Comparison of ENCODE assay signal across 9 cellular contexts in genomic region chr11:129950319-129951034, GRCh38. TPM values are rescaled to one million over a fixed set of nuclear protein-coding genes. Genes with fewer than 3 reads are reported as not detected.
DNase-seq lines count a peak whose midpoint lies in the region; ATAC-seq, FAIRE-seq and TF ChIP-seq lines count a peak whose summit lies in the region.
"Had no signal": no experiment of that assay in that cellular context is flagged by ENCODE, and none has a peak within 500 bp of the region (broad histone marks: within the 10 kb centered on the region; RNA-seq: fewer than 3 reads in every experiment).

No MANE protein-coding gene starts in this region.

- ATAC-seq in HG02970 (IDR thresholded peaks at IDR 0.05; ENCODE audit: low FRiP score, unreplicated experiment): no peak
- ATAC-seq in HG03439 (IDR thresholded peaks at IDR 0.05; ENCODE audit: unreplicated experiment): no peak

- no peaks in the 10 kb centered on the region; the same call in 1 of the 2 replicates for H3K23me2 ChIP-seq in H1 (ENCODE audit: low read depth, low read length)

- H2BK12ac ChIP-seq in H1 (ENCODE audit: low read depth, low read length): no peak overlapping the region

- POLR2A ChIA-PET in BJ (lab: Charles Lee): no interaction called here
- POLR2A ChIA-PET in H1 (lab: Charles Lee; ENCODE audit: partially characterized antibody): interaction anchor here (1.3 kb wide), 1 partner anchor 164 kb away, joined by 3 read pairs; no protein-coding TSS in a partner anchor

- no peak overlapping the region for H2BK20ac ChIP-seq in H1 (ENCODE audit: low read length)

- no peak overlapping the region for H3K23ac ChIP-seq in H1 (ENCODE audit: insufficient read length)

- no peak overlapping the region for H3K18ac ChIP-seq in H1 (ENCODE audit: extremely low read depth, low read length)

- TF ChIP-seq RAD21 in H1 (IDR thresholded peaks at IDR 0.05 in 1 of 2, conservative IDR thresholded peaks at IDR 0.05 in 1 of 2; ENCODE audit: low read depth in 2 of 2, low read length in 2 of 2): no peak

- H3K4me3 ChIP-seq in BJ (ENCODE audit: low read depth, low read length): no peak overlapping the region
- H3K4me3 ChIP-seq in H1 (ENCODE audit: extremely low read depth in 1 of 4, insufficient read depth in 2 of 4, low read depth in 3 of 4, low read length in 4 of 4): no peak overlapping the region
- H3K4me3 ChIP-seq: SJCRH30 had no signal

- WGBS in H1 (ENCODE audit: extremely low coverage in 1 of 2, insufficient coverage in 1 of 2, insufficient read length in 1 of 2, insufficient replicate concordance in 2 of 2, low coverage in 1 of 2, low lambda C conversion rate in 2 of 2, missing lambda C conversion rate in 1 of 2), 2 experiments: 88% methylated on average over 12 of the region's 12 CpGs; no CpG with 5 or more reads in 1 of the 2 experiments

- DNase-seq in BJ (ENCODE audit: low read depth): peak; percentile 8
- peak; percentile 91 to 94 for DNase-seq in NOMO-1 (lab: John Stamatoyannopoulos, UW; ENCODE audit: unreplicated experiment in 2 of 2)
- DNase-seq in H1 (ENCODE audit: low read depth in 1 of 2, low spot score in 2 of 2): no peak
- peak; percentile 46 for DNase-seq in mucosa of gallbladder (ENCODE audit: low spot score)
- no peak for DNase-seq in stimulated activated naive CD4-positive, alpha-beta T cell treated with Interleukin-2 at 50 U/mL for 16 hours (lab: John Stamatoyannopoulos, UW)
- DNase-seq in NCI-H2196 (lab: John Stamatoyannopoulos, UW; ENCODE audit: unreplicated experiment): no peak
- DNase-seq: SJCRH30 had no signal

- H2BK5ac ChIP-seq in H1 (ENCODE audit: low read depth, low read length): no peak overlapping the region

- no peak for TF ChIP-seq POLR2A in H1 (IDR thresholded peaks at IDR 0.05; ENCODE audit: control extremely low read depth in 1 of 2, low read depth in 2 of 2, low read length in 2 of 2)

- no peak overlapping the region for H3K4me2 ChIP-seq in H1 (ENCODE audit: insufficient read depth in 1 of 2, low read depth in 2 of 2, low read length in 2 of 2)

- H3K27me3 ChIP-seq in BJ (ENCODE audit: control insufficient read depth, insufficient read depth, low read length) (no peaks in the 10 kb centered on the region), H1 (replicated peaks in 1 of 4; ENCODE audit: control insufficient read depth in 3 of 4, extremely low read depth in 1 of 4, insufficient read depth in 3 of 4, low read length in 3 of 4) (no peaks in the 10 kb centered on the region)
- H3K27me3 ChIP-seq: SJCRH30 had no signal

- no peak for FAIRE-seq in H1 (lab: Jason Lieb, UNC)

- no peaks in the 10 kb centered on the region for H3K79me2 ChIP-seq in H1 (ENCODE audit: control insufficient read depth in 1 of 2, insufficient read depth in 2 of 2, low read length in 2 of 2)

- H2BK120ac ChIP-seq in H1 (replicated peaks; ENCODE audit: low read depth, low read length): no peak overlapping the region

- no peak overlapping the region for H4K5ac ChIP-seq in H1 (ENCODE audit: insufficient read length, low read depth, low read length)

- CTCF ChIA-PET in BJ (lab: Yijun Ruan, JAX) (interaction anchor here (1.5 kb wide), 1 partner anchor 9 kb away, joined by 4 read pairs; no protein-coding TSS in a partner anchor), H1 (lab: Charles Lee; ENCODE audit: partially characterized antibody) (interaction anchor here (0.8 to 1.1 kb wide), 3 partner anchors 10 to 182 kb away, joined by 3 to 4 read pairs (median 3); no protein-coding TSS in a partner anchor)

- TF ChIP-seq CTCF in BJ (IDR thresholded peaks at IDR 0.05; ENCODE audit: insufficient read depth, low read depth, low read length) (no peak), H1 (IDR thresholded peaks at IDR 0.05; ENCODE audit: control extremely low read depth in 1 of 3, insufficient read depth in 1 of 3, low read depth in 1 of 3, low read length in 3 of 3) (no peak)

- H4K8ac ChIP-seq in H1 (ENCODE audit: extremely low read depth, insufficient read depth, low read length): no peak overlapping the region

- no peak overlapping the region for H3K9ac ChIP-seq in H1 (replicated peaks in 1 of 4; ENCODE audit: extremely low read depth in 1 of 4, low read depth in 3 of 4, low read length in 3 of 4)

- no peak overlapping the region for H3K14ac ChIP-seq in H1 (ENCODE audit: insufficient read length)

- no peak overlapping the region for H2AK5ac ChIP-seq in H1 (ENCODE audit: low read depth, low read length)

- H3K36me3 ChIP-seq in BJ (ENCODE audit: control insufficient read depth, insufficient read depth, low read length): peaks cover 3% of the 10 kb centered on the region
- H3K36me3 ChIP-seq in H1 (ENCODE audit: control insufficient read depth in 2 of 4, insufficient read depth in 4 of 4, low read length in 3 of 4): peaks cover 0 to 4% (median 2%) of the 10 kb centered on the region in 4 experiments; a peak in 3 of 8 replicates
- H3K36me3 ChIP-seq: SJCRH30 had no signal

- H3K27ac ChIP-seq in H1 (ENCODE audit: low read depth, low read length): 0 out of 2 replicates have a peak overlapping the region, but pooled peaks have one; percentile 3
- H3K27ac ChIP-seq: SJCRH30 had no signal

- H3K79me1 ChIP-seq in H1 (ENCODE audit: low read depth, low read length): no peaks in the 10 kb centered on the region

- peaks cover 0 to 1% of the 10 kb centered on the region in 2 experiments for H4K20me1 ChIP-seq in H1 (replicated peaks in 1 of 2; ENCODE audit: control insufficient read depth in 1 of 2, insufficient read depth in 2 of 2, low read length in 2 of 2)

- H3K4ac ChIP-seq in H1 (replicated peaks; ENCODE audit: insufficient read length, low read depth, low read length): no peak overlapping the region

- no peak overlapping the region for H2BK15ac ChIP-seq in H1 (ENCODE audit: low read length)

- no peak for TF ChIP-seq EP300 in H1 (IDR thresholded peaks at IDR 0.05; ENCODE audit: borderline replicate concordance in 1 of 2, low read depth in 2 of 2, low read length in 2 of 2)

- no peaks in the 10 kb centered on the region; a peak in 1 of 7 replicates for H3K4me1 ChIP-seq in H1 (replicated peaks in 1 of 4; ENCODE audit: control insufficient read depth in 3 of 4, insufficient read depth in 4 of 4, low read length in 3 of 4)
- H3K4me1 ChIP-seq: SJCRH30 had no signal

- H3K56ac ChIP-seq in H1 (replicated peaks; ENCODE audit: insufficient read length, low read depth, low read length): no peak overlapping the region

- H4K91ac ChIP-seq in H1 (replicated peaks; ENCODE audit: insufficient read length, low read length): no peak overlapping the region

- no peak overlapping the region for H2AFZ ChIP-seq in H1 (ENCODE audit: low read length)

- H3K9me3 ChIP-seq in H1 (ENCODE audit: insufficient read depth in 2 of 2, low read depth in 1 of 2, low read length in 1 of 2): no peaks in the 10 kb centered on the region
- H3K9me3 ChIP-seq: SJCRH30 had no signal

TF ChIP-seq in H1, 55 proteins besides CTCF, POLR2A, EP300 and RAD21:
- TF ChIP-seq CHD1 (IDR thresholded peaks at IDR 0.05; ENCODE audit: low read depth, low read length) (no peak), FOSL1 (IDR thresholded peaks at IDR 0.05; ENCODE audit: insufficient read depth, low read depth, low read length) (no peak), KDM4A (IDR thresholded peaks at IDR 0.05; ENCODE audit: low read depth, low read length, severe bottlenecking) (no peak), CHD2 (IDR thresholded peaks at IDR 0.05; ENCODE audit: low read length) (no peak), TEAD4 (IDR thresholded peaks at IDR 0.05; ENCODE audit: low read depth, low read length) (no peak), SP4 (IDR thresholded peaks at IDR 0.05; ENCODE audit: low read length) (no peak), USF2 (IDR thresholded peaks at IDR 0.05; ENCODE audit: low read length) (no peak), RFX5 (IDR thresholded peaks at IDR 0.05; ENCODE audit: borderline replicate concordance, low read depth, low read length) (no peak), EZH2 (IDR thresholded peaks at IDR 0.05; ENCODE audit: low read depth, low read length, severe bottlenecking) (no peak), JUN (IDR thresholded peaks at IDR 0.05; ENCODE audit: low read depth, low read length) (no peak), BRCA1 (IDR thresholded peaks at IDR 0.05; ENCODE audit: low read depth, low read length) (no peak), NRF1 (IDR thresholded peaks at IDR 0.05; ENCODE audit: low read depth, low read length) (no peak), SIRT6 (IDR thresholded peaks at IDR 0.05; ENCODE audit: low read length) (no peak)

RNA-seq across cellular contexts. Expression of gene PRDM10, which starts 52.2 kb away (rescaled TPM):
- 3.4 and 5.5 TPM in 2 replicates for polyA plus RNA-seq in BJ (2011; rRNA removed)
- 10.4 and 11.5 TPM in 2 replicates for polyA minus RNA-seq in BJ (2011; rRNA and poly(A)+ RNA removed)
- total RNA-seq in H1 (2021; fragmentation: NEBNext Ultra II Directional; extraction: Animal tissue kit (Norgen Biotek cat#: 25700)): 16.0 and 19.2 TPM in 2 replicates
- 15.5 and 20.8 TPM in 2 replicates for polyA plus RNA-seq in H1 (2011; rRNA removed)
- polyA plus RNA-seq in H1 (2011; cell fraction: cytosol; rRNA removed): 9.2 TPM
- 35.9 TPM for polyA plus RNA-seq in H1 (2011; cell fraction: nucleus; rRNA removed)
- 6.6 to 9.0 TPM (median 7.2 TPM) in 4 replicates for polyA plus RNA-seq in H1 (2012, experiment 1 of 2)
- polyA plus RNA-seq in H1 (2012, experiment 2 of 2): 0.45 TPM
- polyA plus RNA-seq in H1 (2013, experiment 1 of 2): 6.9 TPM
- 6.1 TPM for polyA plus RNA-seq in H1 (2013, experiment 2 of 2)
- polyA minus RNA-seq in H1 (2011; rRNA and poly(A)+ RNA removed): 58.7 and 59.5 TPM in 2 replicates
- polyA minus RNA-seq in H1 (2011; cell fraction: cytosol; rRNA and poly(A)+ RNA removed): 25.2 TPM
- polyA minus RNA-seq in H1 (2011; cell fraction: nucleus; rRNA and poly(A)+ RNA removed): 20.4 TPM
- 12.5 TPM for total RNA-seq in mucosa of gallbladder

RNA-seq across cellular contexts. Expression of gene NFRKB, which starts 55.1 kb away (rescaled TPM):
- polyA plus RNA-seq in BJ (2011; rRNA removed) (7.6 and 11.7 TPM in 2 replicates), H1 (2011; rRNA removed) (17.0 and 22.2 TPM in 2 replicates)
- polyA minus RNA-seq in BJ (2011; rRNA and poly(A)+ RNA removed): 12.1 and 12.5 TPM in 2 replicates
- total RNA-seq in H1 (2021; fragmentation: NEBNext Ultra II Directional; extraction: Animal tissue kit (Norgen Biotek cat#: 25700)): 27.9 and 31.0 TPM in 2 replicates
- polyA plus RNA-seq in H1 (2011; cell fraction: cytosol; rRNA removed): 19.2 TPM
- 50.8 TPM for polyA plus RNA-seq in H1 (2011; cell fraction: nucleus; rRNA removed)
- 18.0 to 23.0 TPM (median 22.0 TPM) in 4 replicates for polyA plus RNA-seq in H1 (2012, experiment 1 of 2)
- polyA plus RNA-seq in H1 (2012, experiment 2 of 2): 10.1 TPM
- 12.8 TPM for polyA plus RNA-seq in H1 (2013, experiment 1 of 2)
- 12.8 TPM for polyA plus RNA-seq in H1 (2013, experiment 2 of 2)
- polyA minus RNA-seq in H1 (2011; rRNA and poly(A)+ RNA removed): 22.5 and 27.2 TPM in 2 replicates
- polyA minus RNA-seq in H1 (2011; cell fraction: cytosol; rRNA and poly(A)+ RNA removed): 13.9 TPM
- polyA minus RNA-seq in H1 (2011; cell fraction: nucleus; rRNA and poly(A)+ RNA removed): 29.4 TPM
- 23.5 TPM for total RNA-seq in mucosa of gallbladder

Comparison
In these comparisons a context has a peak if more than half of its experiments do, and no peak if none do; other contexts are left out.
1. DNase-seq: peak in BJ (single experiment), NOMO-1 (2 of 2) and mucosa of gallbladder (single experiment); none in H1 (0 of 2), stimulated activated naive CD4-positive, alpha-beta T cell treated with Interleukin-2 at 50 U/mL for 16 hours (single experiment) and NCI-H2196 (single experiment).